In the genomic region with DNA sequence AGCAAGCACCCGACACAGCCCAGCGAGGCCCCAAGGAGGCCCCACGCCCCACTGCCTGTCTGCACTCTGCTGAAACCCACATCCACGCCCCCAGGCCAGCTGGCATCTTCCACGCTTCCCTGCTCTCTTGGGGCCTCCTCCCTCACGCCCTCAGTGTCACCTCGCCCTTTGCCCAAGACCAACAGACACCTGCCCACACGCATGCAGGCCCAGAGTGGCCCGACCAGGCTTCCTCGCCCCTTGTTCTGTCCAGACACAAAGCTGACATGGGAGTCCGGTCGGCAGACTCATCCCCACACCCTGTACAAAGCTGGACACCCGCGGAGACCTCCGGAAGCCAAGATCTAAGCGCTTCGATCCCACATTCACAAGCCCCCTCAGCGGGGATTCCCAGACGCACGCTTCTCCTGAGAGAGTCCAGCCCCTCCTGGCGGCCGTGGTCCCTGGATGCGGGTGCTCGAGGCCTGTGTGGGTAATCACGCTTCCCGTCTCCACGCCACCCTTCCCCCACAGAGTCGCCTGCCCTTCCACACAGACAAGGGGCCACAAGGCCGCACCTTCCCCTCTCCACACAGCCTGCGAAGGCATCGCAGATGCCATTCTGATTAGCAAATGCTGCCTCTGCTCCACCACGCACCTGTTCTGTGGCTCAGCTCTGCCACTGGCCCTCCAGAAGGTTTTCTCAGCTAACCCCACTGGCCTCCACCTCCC, we compare ENCODE assay signal across 1 cellular context.
TF ChIP-seq lines count a peak whose summit lies in the region.

No MANE protein-coding gene starts in this region.

TF ChIP-seq in GM12878, 131 proteins besides CTCF, POLR2A, EP300 and RAD21 (continued from another document):
- TF ChIP-seq CREM (IDR thresholded peaks at IDR 0.05; ENCODE audit: low read depth): peak; percentile 50; the same call in 1 of the 2 replicates
- TF ChIP-seq CREB1 (IDR thresholded peaks at IDR 0.05; ENCODE audit: low read depth): no peak
- TF ChIP-seq EED (IDR thresholded peaks at IDR 0.05; ENCODE audit: low read depth): peak; percentile 67; the same call in 1 of the 2 replicates
- peak; percentile 97 for TF ChIP-seq TCF3 (IDR thresholded peaks at IDR 0.05; ENCODE audit: borderline replicate concordance, insufficient read depth, low read depth, low read length)
